In genomic region chr16:12257926-12258561, GRCh38 we compare ENCODE assay signal across 1 cellular context.
TF ChIP-seq lines count a peak whose summit lies in the region.

No MANE protein-coding gene starts in this region.

TF ChIP-seq in HepG2, 621 proteins besides CTCF, POLR2A, EP300 and RAD21 (continued from another document and continues in another):
- TF ChIP-seq ATF2 (CRISPR knock-in tag; IDR thresholded peaks at IDR 0.05): 0 out of 2 replicates have a peak, but pooled peaks have one; percentile 25
- TF ChIP-seq ZHX2 (IDR thresholded peaks at IDR 0.05; ENCODE audit: low read depth): no peak
- no peak for TF ChIP-seq ZHX2 (CRISPR knock-in tag; IDR thresholded peaks at IDR 0.05; ENCODE audit: borderline replicate concordance)
- no peak for TF ChIP-seq AKNA (CRISPR knock-in tag; IDR thresholded peaks at IDR 0.05; ENCODE audit: borderline replicate concordance)
- TF ChIP-seq RERE (CRISPR knock-in tag; IDR thresholded peaks at IDR 0.05; ENCODE audit: low read depth): 0 out of 2 replicates have a peak, but pooled peaks have one; percentile 62
- peak; percentile 76 for TF ChIP-seq PPARG (CRISPR knock-in tag; conservative IDR thresholded peaks at IDR 0.05)
- peak; percentile 88; the same call in 1 of the 2 replicates for TF ChIP-seq ZNF816 (CRISPR knock-in tag; IDR thresholded peaks at IDR 0.05; ENCODE audit: borderline replicate concordance)
- TF ChIP-seq ARHGAP35 (CRISPR knock-in tag; IDR thresholded peaks at IDR 0.05; ENCODE audit: borderline replicate concordance): peak; percentile 18; the same call in 1 of the 2 replicates
- TF ChIP-seq KMT2A (CRISPR knock-in tag; IDR thresholded peaks at IDR 0.05): peak; percentile 61; the same call in 1 of the 2 replicates
- TF ChIP-seq KLF9 (CRISPR knock-in tag; IDR thresholded peaks at IDR 0.05; ENCODE audit: low read depth): peak; percentile 61; the same call in 1 of the 2 replicates
- TF ChIP-seq NFKB2 (CRISPR knock-in tag; IDR thresholded peaks at IDR 0.05; ENCODE audit: borderline replicate concordance): peak; percentile 86; the same call in 1 of the 2 replicates
- no peak for TF ChIP-seq LCORL (IDR thresholded peaks at IDR 0.05)
- TF ChIP-seq LCORL (CRISPR knock-in tag; IDR thresholded peaks at IDR 0.05): peak; percentile 94
- peak; percentile 74 for TF ChIP-seq GABPB1 (CRISPR knock-in tag; IDR thresholded peaks at IDR 0.05)
- peak; percentile 66; the same call in 1 of the 2 replicates for TF ChIP-seq ZNF607 (CRISPR knock-in tag; IDR thresholded peaks at IDR 0.05; ENCODE audit: borderline replicate concordance)
- TF ChIP-seq ZNF337 (CRISPR knock-in tag; IDR thresholded peaks at IDR 0.05; ENCODE audit: borderline replicate concordance, low read depth): peak; percentile 83; the same call in 1 of the 2 replicates
- TF ChIP-seq HIC2 (CRISPR knock-in tag; IDR thresholded peaks at IDR 0.05; ENCODE audit: low read depth): peak; percentile 38; the same call in 1 of the 2 replicates
- peak; percentile 77 for TF ChIP-seq SOX5 (CRISPR knock-in tag; IDR thresholded peaks at IDR 0.05; ENCODE audit: borderline replicate concordance)
- peak; percentile 60; the same call in 1 of the 2 replicates for TF ChIP-seq TFDP2 (CRISPR knock-in tag; IDR thresholded peaks at IDR 0.05)
- no peak for TF ChIP-seq ZNF75D (CRISPR knock-in tag; IDR thresholded peaks at IDR 0.05; ENCODE audit: borderline replicate concordance)
- TF ChIP-seq ZBTB42 (CRISPR knock-in tag; IDR thresholded peaks at IDR 0.05): no peak
- peak; percentile 61 for TF ChIP-seq PATZ1 (CRISPR knock-in tag; IDR thresholded peaks at IDR 0.05)
- peak; percentile 75; the same call in 1 of the 2 replicates for TF ChIP-seq RNF2 (conservative IDR thresholded peaks at IDR 0.05; ENCODE audit: low read depth)
- no peak for TF ChIP-seq ATM (IDR thresholded peaks at IDR 0.05; ENCODE audit: borderline replicate concordance)
- no peak for TF ChIP-seq ZNF850 (CRISPR knock-in tag; conservative IDR thresholded peaks at IDR 0.05)
- TF ChIP-seq AGO1 (IDR thresholded peaks at IDR 0.05; ENCODE audit: low read depth, low read length, poor library complexity, severe bottlenecking): no peak
- TF ChIP-seq ISL2 (CRISPR knock-in tag; IDR thresholded peaks at IDR 0.05): peak; percentile 43
- peak; percentile 88 for TF ChIP-seq FOXA3 (CRISPR knock-in tag; IDR thresholded peaks at IDR 0.05)
- TF ChIP-seq ZNF790 (CRISPR knock-in tag; IDR thresholded peaks at IDR 0.05; ENCODE audit: borderline replicate concordance): 0 out of 2 replicates have a peak, but pooled peaks have one; percentile 21
